8 cellular contexts compared by ENCODE assay signal in genomic region chr19:39407394-39407643, GRCh38. TPM values are rescaled to one million over a fixed set of nuclear protein-coding genes. Genes with fewer than 3 reads are reported as not detected.
A peak's percentile ranks its signal among the peaks of the same experiment; 100 is the strongest.
DNase-seq lines count a peak whose midpoint lies in the region; ATAC-seq and TF ChIP-seq lines count a peak whose summit lies in the region.

No MANE protein-coding gene starts in this region.

- H3K79me2 ChIP-seq in OCI-LY1 (ENCODE audit: insufficient read depth, low read length) = peaks cover 6% of the 10 kb centered on the region

- no peaks in the 10 kb centered on the region for H3K9me3 Mint-ChIP-seq in endodermal cell

- DNase-seq in endodermal cell (no peak), hypothalamus (lab: John Stamatoyannopoulos, UW) (no peak), NCI-H1694 (lab: John Stamatoyannopoulos, UW) (no peak), NOMO-1 treated with dmso at 0.1 percent for 144 hours (lab: John Stamatoyannopoulos, UW; ENCODE audit: unreplicated experiment) (no peak)

- H3K4me1 Mint-ChIP-seq in endodermal cell = peaks cover 36% of the 10 kb centered on the region

- 15 to 18% methylated on average over 8 to 14 of the region's 14 CpGs for WGBS in endodermal cell (ENCODE audit: insufficient coverage in 1 of 2, insufficient read length in 1 of 2), 2 experiments

- H3K4me1 ChIP-seq in OCI-LY1 (ENCODE audit: insufficient read depth, low read length, severe bottlenecking) (peaks cover 78% of the 10 kb centered on the region), endodermal cell (ENCODE audit: control insufficient read depth, insufficient read depth, low read length) (peaks cover 10% of the 10 kb centered on the region), neuron (ENCODE audit: insufficient read depth, low read length) (peaks cover 44% of the 10 kb centered on the region)

- H3K36me3 ChIP-seq in OCI-LY1 (ENCODE audit: insufficient read depth, low read length) (peaks cover 10% of the 10 kb centered on the region), endodermal cell (ENCODE audit: control insufficient read depth, insufficient read depth, low read length) (peaks cover 4% of the 10 kb centered on the region), neuron (ENCODE audit: insufficient read depth, low read length) (no peaks in the 10 kb centered on the region)

- H2AFZ ChIP-seq in OCI-LY1 (ENCODE audit: low read length) (no peak overlapping the region), neuron (ENCODE audit: low read depth, low read length) (no peak overlapping the region)

- no peak for ATAC-seq in GM19397 (IDR thresholded peaks at IDR 0.05; ENCODE audit: unreplicated experiment)

- peaks cover 16% of the 10 kb centered on the region for H3F3A ChIP-seq in OCI-LY1 (ENCODE audit: insufficient read depth, low read length)

- peak overlapping the region; percentile 96 for H3K4me3 ChIP-seq in OCI-LY1 (ENCODE audit: low read depth, low read length, poor library complexity, severe bottlenecking)
- peak overlapping the region; percentile 95 for H3K4me3 ChIP-seq in endodermal cell (ENCODE audit: low read length)
- H3K4me3 ChIP-seq in neuron (ENCODE audit: low read length) = peak overlapping the region; percentile 60

- peaks cover 10% of the 10 kb centered on the region for H3K36me3 Mint-ChIP-seq in endodermal cell (ENCODE audit: low read depth)

- H3K27me3 ChIP-seq in OCI-LY1 (ENCODE audit: insufficient read depth, low read length) (no peaks in the 10 kb centered on the region), endodermal cell (ENCODE audit: control insufficient read depth, insufficient read depth, low read length, poor library complexity, severe bottlenecking) (no peaks in the 10 kb centered on the region), neuron (ENCODE audit: insufficient read depth, low read length) (no peaks in the 10 kb centered on the region)

- no peaks in the 10 kb centered on the region for H4K20me1 ChIP-seq in OCI-LY1 (ENCODE audit: insufficient read depth, low read length)

- no peaks in the 10 kb centered on the region for H3K27me3 Mint-ChIP-seq in endodermal cell (ENCODE audit: insufficient read depth)

- H3K9me2 ChIP-seq in OCI-LY1 (ENCODE audit: low read depth, low read length) = no peaks in the 10 kb centered on the region

- peak overlapping the region; percentile 91 for H3K4me3 Mint-ChIP-seq in endodermal cell

- peak overlapping the region; percentile 97 for H3K9ac ChIP-seq in OCI-LY1 (ENCODE audit: low read length)
- H3K9ac ChIP-seq in endodermal cell (ENCODE audit: extremely low read depth, low read length, poor library complexity, severe bottlenecking) = peak overlapping the region; percentile 86

- TF ChIP-seq CTCF in C4-2B (conservative IDR thresholded peaks at IDR 0.05) (no peak), OCI-LY1 (IDR thresholded peaks at IDR 0.05; ENCODE audit: low read length) (no peak), endodermal cell (conservative IDR thresholded peaks at IDR 0.05) (no peak)

- peak overlapping the region; percentile 85 for H3K27ac ChIP-seq in C4-2B
- H3K27ac ChIP-seq in OCI-LY1 (ENCODE audit: low read depth, low read length, poor library complexity, severe bottlenecking) = peak overlapping the region; percentile 96
- H3K27ac ChIP-seq in endodermal cell (ENCODE audit: low read depth, low read length) = no peak overlapping the region

- H3K9me3 ChIP-seq in OCI-LY1 (ENCODE audit: low read length) (no peaks in the 10 kb centered on the region), endodermal cell (ENCODE audit: control insufficient read depth, low read length) (no peaks in the 10 kb centered on the region), neuron (ENCODE audit: low read length) (no peaks in the 10 kb centered on the region)

- peak overlapping the region; percentile 81 for H3K4me2 ChIP-seq in OCI-LY1 (ENCODE audit: low read length)

- peak overlapping the region; percentile 94 for H3K27ac Mint-ChIP-seq in endodermal cell

RNA-seq across cellular contexts. Expression of gene ZFP36, which starts 0.7 kb away (rescaled TPM):
- total RNA-seq in endodermal cell = 10 to 100 TPM; 16.1 to 23.4 TPM
- 7.8 TPM for polyA plus RNA-seq in endodermal cell (2013, experiment 1 of 2)
- 7.3 TPM for polyA plus RNA-seq in endodermal cell (2013, experiment 2 of 2)

RNA-seq across cellular contexts. Expression of gene PLEKHG2, which starts 5.2 kb away (rescaled TPM):
- 100 to 1,000 TPM; 127 to 160 TPM for total RNA-seq in endodermal cell
- 75.4 TPM for polyA plus RNA-seq in endodermal cell (2013, experiment 1 of 2)
- 69.8 TPM for polyA plus RNA-seq in endodermal cell (2013, experiment 2 of 2)

RNA-seq across cellular contexts. Expression of gene MED29, which starts 16.1 kb away (rescaled TPM):
- 10 to 100 TPM; 32.6 to 38.9 TPM for total RNA-seq in endodermal cell
- 26.7 TPM for polyA plus RNA-seq in endodermal cell (2013, experiment 1 of 2)
- 24.1 TPM for polyA plus RNA-seq in endodermal cell (2013, experiment 2 of 2)

RNA-seq across cellular contexts. Expression of gene PAF1, which starts 16.4 kb away (rescaled TPM):
- total RNA-seq in endodermal cell = 10 to 100 TPM; 28.4 to 28.8 TPM
- 40.6 TPM for polyA plus RNA-seq in endodermal cell (2013, experiment 1 of 2)
- polyA plus RNA-seq in endodermal cell (2013, experiment 2 of 2) = 38.7 TPM

RNA-seq across cellular contexts. Expression of gene RPS16, which starts 28.4 kb away (rescaled TPM):
- 1,000 to 10,000 TPM; 1,674 to 1,990 TPM for total RNA-seq in endodermal cell
- 2,268 TPM for polyA plus RNA-seq in endodermal cell (2013, experiment 1 of 2)
- 2,119 TPM for polyA plus RNA-seq in endodermal cell (2013, experiment 2 of 2)
